In genomic region chr2:200888719-200889625, GRCh38 we compare ENCODE assay signal across 7 cellular contexts. TPM values are rescaled to one million over a fixed set of nuclear protein-coding genes. Genes with fewer than 3 reads are reported as not detected.
DNase-seq lines count a peak whose midpoint lies in the region; ATAC-seq, FAIRE-seq and TF ChIP-seq lines count a peak whose summit lies in the region.

TSS of gene NIF3L1 (plus strand) at chr2:200889371. CDS start at chr2:200891944, 2,573 bp downstream.
TSS of gene PPIL3 (minus strand) at chr2:200889077. CDS start at chr2:200887615, 1,462 bp downstream.

- DNase-seq in NCI-H2107 treated with DMSO at 0.1 percent for 48 hours (lab: John Stamatoyannopoulos, UW; ENCODE audit: unreplicated experiment) (peak; percentile 87), body of pancreas (peak; percentile 95 to 98 (median 96)), iPS DF 19.7 (ENCODE audit: low read depth, low spot score) (peak; percentile 98), sigmoid colon (peak; percentile 98)

- TF ChIP-seq POLR2A in body of pancreas (IDR thresholded peaks at IDR 0.05) (peak in 2 of 3 donors; percentile 75 to 80), sigmoid colon (IDR thresholded peaks at IDR 0.05) (peak in 1 of 2 donors; percentile 49)

- FAIRE-seq in TTC549 (lab: Jason Lieb, UNC) = peak; percentile 89

- TF ChIP-seq EP300 in sigmoid colon (IDR thresholded peaks at IDR 0.05) = peak in 2 of 4 donors; percentile 19 to 35

- H3K36me3 ChIP-seq in body of pancreas (replicated peaks in 1 of 2; ENCODE audit: insufficient read depth in 1 of 2, low read depth in 2 of 2) (peaks cover 0 to 3% of the 10 kb centered on the region in 2 donors), sigmoid colon (peaks cover 0 to 18% (median 3%) of the 10 kb centered on the region in 4 donors)

- TF ChIP-seq CTCF in body of pancreas (IDR thresholded peaks at IDR 0.05) = peak in 2 of 7 experiments; percentile 5 to 7
- TF ChIP-seq CTCF in sigmoid colon (IDR thresholded peaks at IDR 0.05) = no peak

- ATAC-seq in GM18519 (IDR thresholded peaks at IDR 0.05; ENCODE audit: low FRiP score, unreplicated experiment) = peak; percentile 79
- ATAC-seq in HG03064 (IDR thresholded peaks at IDR 0.05; ENCODE audit: low read depth, unreplicated experiment) = peak; percentile 91
- ATAC-seq in body of pancreas = peak; percentile 96

- 0% methylated on average over 27 to 49 of the region's 49 CpGs for WGBS in body of pancreas, 2 donors
- WGBS in sigmoid colon, 2 donors = 0% methylated on average over 49 of the region's 49 CpGs

- H3K27me3 ChIP-seq in body of pancreas (no peaks in the 10 kb centered on the region), sigmoid colon (no peaks in the 10 kb centered on the region)

- peak within 1 kb of the TSS; percentile 27 to 85 for H3K4me3 ChIP-seq in body of pancreas
- peak within 1 kb of the TSS; percentile 62 to 76 (median 73) for H3K4me3 ChIP-seq in sigmoid colon

- intact Hi-C loops in body of pancreas (cut with DNase I) = no loop called here
- intact Hi-C loops in sigmoid colon (cut with DNase I) = loop anchor here (1.0 to 5.0 kb wide), 3 partner anchors 25 to 183 kb away; partner anchors contain the start of genes CLK1, HYCC2 and NDUFB3

- peaks cover 31% of the 10 kb centered on the region for H3K4me1 ChIP-seq in body of pancreas
- peaks cover 0 to 33% (median 20%) of the 10 kb centered on the region in 4 donors for H3K4me1 ChIP-seq in sigmoid colon

- H3K9me3 ChIP-seq in body of pancreas = no peaks in the 10 kb centered on the region
- H3K9me3 ChIP-seq in sigmoid colon = no peaks in the 10 kb centered on the region

- H3K27ac ChIP-seq in body of pancreas = peak within 1 kb of the TSS; percentile 86 to 99 (median 96)
- H3K27ac ChIP-seq in sigmoid colon = peak within 1 kb of the TSS; percentile 93 to 96 (median 94)

RNA-seq across cellular contexts. Expression of gene NIF3L1, which starts in this region (rescaled TPM):
- total RNA-seq in body of pancreas (1 to 10 TPM; 7.3 to 7.6 TPM), sigmoid colon (10 to 100 TPM in 3 of 4 donors, 1 to 10 TPM in 1; 9.8 to 23.5 (median 15.9) TPM)
- 10 to 100 TPM; 24.6 to 30.7 (median 29.1) TPM for polyA plus RNA-seq in sigmoid colon

RNA-seq across cellular contexts. Expression of gene PPIL3, which starts in this region (rescaled TPM):
- total RNA-seq in body of pancreas (1 to 10 TPM; 6.9 to 7.0 TPM), sigmoid colon (100 to 1,000 TPM in 1 of 4 donors, 10 to 100 TPM in 3; 11.8 to 116 (median 22.2) TPM)
- polyA plus RNA-seq in sigmoid colon = 10 to 100 TPM; 13.5 to 36.0 (median 30.3) TPM

Comparison
In these comparisons a context has a peak if more than half of its experiments do, and no peak if none do; other contexts are left out.
1. Peak in every context shown above with its lines: DNase-seq, ATAC-seq, H3K4me3 ChIP-seq and H3K27ac ChIP-seq.